In genomic region chr5:28156981-28157380, GRCh38 we compare ENCODE assay signal across 10 cellular contexts.
"Had no signal": no experiment of that assay in that cellular context is flagged by ENCODE, and none has a peak within 500 bp of the region (broad histone marks: within the 10 kb centered on the region; RNA-seq: fewer than 3 reads in every experiment).

No MANE protein-coding gene starts in this region.

- DNase-seq: activated CD4-positive, alpha-beta memory T cell treated with anti-CD3 and anti-CD28 coated beads, Interleukin-2, amount 10 ng/mL, durations not matched to agents 7 days and 5 days; activated CD4-positive, alpha-beta T cell treated with anti-CD3 and anti-CD28 coated beads for 1 hour; activated naive CD4-positive, alpha-beta T cell; effector memory CD8-positive, alpha-beta T cell; erythroblast; kidney glomerular epithelial cell; stimulated activated CD4-positive, alpha-beta T cell treated with anti-CD3 and anti-CD28 coated beads, Interleukin-4, amount 100 ng/mL, for 4 hours; stimulated activated naive CD8-positive, alpha-beta T cell treated with anti-CD3 and anti-CD28 coated beads, Interleukin-15, amount 100 ng/mL, for 72 hours; testis had no signal

- H3K4me3 ChIP-seq: hepatocyte, testis had no signal

- ATAC-seq: effector memory CD8-positive, alpha-beta T cell; stimulated activated naive CD8-positive, alpha-beta T cell treated with anti-CD3 and anti-CD28 coated beads, Interleukin-15, amount 100 ng/mL, for 72 hours had no signal
